In genomic region chr3:169945313-169945712, GRCh38 we compare ENCODE assay signal across 1 cellular context.
TF ChIP-seq lines count a peak whose summit lies in the region.

No MANE protein-coding gene starts in this region.

TF ChIP-seq in K562, 482 proteins besides CTCF, POLR2A, EP300 and RAD21 (continued from another document and continues in another):
- 0 out of 2 replicates have a peak, but pooled peaks have one; percentile 11 for TF ChIP-seq MGA (IDR thresholded peaks at IDR 0.05)
- TF ChIP-seq, protein P1, sequence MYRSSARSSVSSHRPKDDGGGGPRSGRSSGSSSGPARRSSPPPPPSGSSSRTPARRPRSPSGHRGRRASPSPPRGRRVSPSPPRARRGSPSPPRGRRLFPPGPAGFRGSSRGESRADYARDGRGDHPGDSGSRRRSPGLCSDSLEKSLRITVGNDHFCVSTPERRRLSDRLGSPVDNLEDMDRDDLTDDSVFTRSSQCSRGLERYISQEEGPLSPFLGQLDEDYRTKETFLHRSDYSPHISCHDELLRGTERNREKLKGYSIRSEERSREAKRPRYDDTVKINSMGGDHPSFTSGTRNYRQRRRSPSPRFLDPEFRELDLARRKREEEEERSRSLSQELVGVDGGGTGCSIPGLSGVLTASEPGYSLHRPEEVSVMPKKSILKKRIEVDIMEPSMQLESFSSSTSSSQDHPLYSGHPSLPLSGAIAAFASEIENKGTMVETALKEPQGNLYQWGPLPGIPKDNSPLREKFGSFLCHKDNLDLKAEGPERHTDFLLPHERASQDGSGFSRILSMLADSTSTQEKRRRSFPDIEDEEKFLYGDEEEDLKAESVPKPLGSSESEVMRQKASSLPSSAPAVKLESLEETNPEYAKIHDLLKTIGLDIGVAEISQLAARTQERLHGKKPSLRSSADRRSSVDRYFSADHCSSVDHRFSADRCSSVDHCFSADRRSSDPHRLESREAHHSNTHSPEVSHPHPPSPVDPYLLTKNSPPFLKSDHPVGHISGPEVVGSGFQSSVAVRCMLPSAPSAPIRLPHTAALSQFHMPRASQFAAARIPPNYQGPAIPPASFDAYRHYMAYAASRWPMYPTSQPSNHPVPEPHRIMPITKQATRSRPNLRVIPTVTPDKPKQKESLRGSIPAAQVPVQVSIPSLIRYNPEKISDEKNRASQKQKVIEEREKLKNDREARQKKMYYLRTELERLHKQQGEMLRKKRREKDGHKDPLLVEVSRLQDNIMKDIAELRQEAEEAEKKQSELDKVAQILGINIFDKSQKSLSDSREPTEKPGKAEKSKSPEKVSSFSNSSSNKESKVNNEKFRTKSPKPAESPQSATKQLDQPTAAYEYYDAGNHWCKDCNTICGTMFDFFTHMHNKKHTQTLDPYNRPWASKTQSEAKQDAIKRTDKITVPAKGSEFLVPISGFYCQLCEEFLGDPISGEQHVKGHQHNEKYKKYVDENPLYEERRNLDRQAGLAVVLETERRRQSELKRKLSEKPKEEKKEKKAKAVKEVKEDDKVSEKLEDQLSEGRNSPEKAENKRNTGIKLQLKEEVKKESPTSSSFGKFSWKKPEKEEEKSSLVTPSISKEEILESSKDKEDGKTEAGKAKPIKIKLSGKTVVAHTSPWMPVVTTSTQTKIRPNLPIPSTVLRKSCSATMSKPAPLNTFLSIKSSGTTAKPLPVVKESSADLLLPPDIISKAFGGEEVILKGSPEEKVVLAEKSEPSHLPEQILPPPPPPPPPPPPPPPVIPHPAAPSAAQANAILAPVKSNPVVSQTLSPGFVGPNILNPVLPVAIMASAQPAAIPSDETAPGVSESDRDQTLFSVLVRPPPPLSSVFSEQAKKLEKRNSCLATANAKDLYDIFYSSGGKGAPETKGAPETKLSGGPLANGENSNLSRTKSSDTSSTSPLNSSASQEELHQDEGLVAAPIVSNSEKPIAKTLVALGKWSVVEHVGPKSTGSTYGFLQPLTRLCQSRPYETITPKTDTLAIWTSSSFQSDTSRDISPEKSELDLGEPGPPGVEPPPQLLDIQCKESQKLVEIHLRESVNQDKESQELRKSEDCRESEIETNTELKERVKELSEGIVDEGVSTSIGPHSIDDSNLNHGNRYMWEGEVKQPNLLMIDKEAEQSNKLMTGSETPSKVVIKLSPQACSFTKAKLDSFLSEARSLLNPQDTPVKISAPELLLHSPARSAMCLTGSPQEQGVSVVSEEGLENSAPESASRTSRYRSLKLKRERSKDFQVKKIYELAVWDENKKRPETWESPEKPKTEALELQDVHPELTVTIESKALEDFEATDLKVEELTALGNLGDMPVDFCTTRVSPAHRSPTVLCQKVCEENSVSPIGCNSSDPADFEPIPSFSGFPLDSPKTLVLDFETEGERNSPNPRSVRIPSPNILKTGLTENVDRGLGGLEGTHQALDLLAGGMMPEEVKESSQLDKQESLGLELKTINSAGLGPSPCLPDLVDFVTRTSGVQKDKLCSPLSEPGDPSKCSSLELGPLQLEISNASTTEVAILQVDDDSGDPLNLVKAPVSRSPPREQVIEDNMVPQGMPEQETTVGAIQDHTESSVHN (IDR thresholded peaks at IDR 0.05; ENCODE audit: borderline replicate concordance in 1 of 2, low read depth in 1 of 2) = peak in 1 of 2 experiments; percentile 96; a peak in 2 of 4 replicates
- TF ChIP-seq SMARCC2 (IDR thresholded peaks at IDR 0.05; ENCODE audit: low read depth) = peak; percentile 37; the same call in 1 of the 2 replicates
- peak; percentile 78 for TF ChIP-seq ZNF316 (IDR thresholded peaks at IDR 0.05)
- peak; percentile 50; the same call in 1 of the 2 replicates for TF ChIP-seq VEZF1 (CRISPR knock-in tag; IDR thresholded peaks at IDR 0.05)
- no peak for TF ChIP-seq ZBTB40 (IDR thresholded peaks at IDR 0.05)
- no peak for TF ChIP-seq ZBTB40 (CRISPR knock-in tag; IDR thresholded peaks at IDR 0.05)
- TF ChIP-seq NRF1 (conservative IDR thresholded peaks at IDR 0.05 in 1 of 2, IDR thresholded peaks at IDR 0.05 in 1 of 2) = peak; percentile 29 to 44; a peak in 3 of 4 replicates
- 0 out of 2 replicates have a peak, but pooled peaks have one; percentile 45 for TF ChIP-seq LEF1 (IDR thresholded peaks at IDR 0.05)
- TF ChIP-seq, protein P2, sequence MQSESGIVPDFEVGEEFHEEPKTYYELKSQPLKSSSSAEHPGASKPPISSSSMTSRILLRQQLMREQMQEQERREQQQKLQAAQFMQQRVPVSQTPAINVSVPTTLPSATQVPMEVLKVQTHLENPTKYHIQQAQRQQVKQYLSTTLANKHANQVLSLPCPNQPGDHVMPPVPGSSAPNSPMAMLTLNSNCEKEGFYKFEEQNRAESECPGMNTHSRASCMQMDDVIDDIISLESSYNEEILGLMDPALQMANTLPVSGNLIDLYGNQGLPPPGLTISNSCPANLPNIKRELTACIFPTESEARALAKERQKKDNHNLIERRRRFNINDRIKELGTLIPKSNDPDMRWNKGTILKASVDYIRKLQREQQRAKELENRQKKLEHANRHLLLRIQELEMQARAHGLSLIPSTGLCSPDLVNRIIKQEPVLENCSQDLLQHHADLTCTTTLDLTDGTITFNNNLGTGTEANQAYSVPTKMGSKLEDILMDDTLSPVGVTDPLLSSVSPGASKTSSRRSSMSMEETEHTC (IDR thresholded peaks at IDR 0.05) = peak; percentile 89
- no peak for TF ChIP-seq NCOR1 (IDR thresholded peaks at IDR 0.05)
- TF ChIP-seq TAF9B (IDR thresholded peaks at IDR 0.05; ENCODE audit: partially characterized antibody) = peak; percentile 90
- TF ChIP-seq CBX5 (IDR thresholded peaks at IDR 0.05; ENCODE audit: borderline replicate concordance, low read depth) = no peak
